22 cellular contexts compared by ENCODE assay signal in the genomic region with DNA sequence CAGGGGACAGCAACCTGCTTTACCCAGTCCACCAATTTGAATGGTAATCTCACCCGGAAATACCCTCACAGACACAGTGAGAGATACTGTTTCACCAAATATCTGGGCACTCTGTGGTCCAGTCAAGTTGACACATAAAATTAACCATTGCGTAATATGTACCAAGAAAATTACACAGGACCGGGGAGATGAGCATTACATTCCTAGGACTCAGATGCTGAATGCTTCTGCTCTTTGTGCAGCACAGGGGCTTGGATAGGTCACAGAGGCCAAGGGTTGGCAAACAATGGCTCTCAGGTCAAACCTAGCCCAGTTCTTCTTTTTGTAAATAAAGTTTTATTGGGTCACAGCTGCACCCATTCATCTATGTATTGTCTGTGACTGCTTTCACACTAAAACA.
DNase-seq lines count a peak whose midpoint lies in the region; ATAC-seq, FAIRE-seq and TF ChIP-seq lines count a peak whose summit lies in the region.
"Had no signal": no experiment of that assay in that cellular context is flagged by ENCODE, and none has a peak within 500 bp of the region (broad histone marks: within the 10 kb centered on the region; RNA-seq: fewer than 3 reads in every experiment).

No MANE protein-coding gene starts in this region.

- FAIRE-seq in HepG2 (lab: Jason Lieb, UNC) (no peak), K562 (lab: Jason Lieb, UNC) (no peak), urothelium cell line (lab: Jason Lieb, UNC) (peak; percentile 97)
- FAIRE-seq: D721Med, GM12878, GM19239, H54 had no signal

- H2AFZ ChIP-seq in HepG2 (ENCODE audit: low read length): no peak overlapping the region
- no peak overlapping the region for H2AFZ ChIP-seq in K562 (ENCODE audit: low read depth, low read length)
- H2AFZ ChIP-seq: GM23338 had no signal

- TF ChIP-seq EP300 in HepG2 (IDR thresholded peaks at IDR 0.05; ENCODE audit: low read depth in 2 of 2, low read length in 2 of 2): no peak
- no peak for TF ChIP-seq EP300 in HepG2 (CRISPR knock-in tag; IDR thresholded peaks at IDR 0.05; ENCODE audit: borderline replicate concordance)
- no peak for TF ChIP-seq EP300 in K562 (IDR thresholded peaks at IDR 0.05; ENCODE audit: low read length)

- no peaks in the 10 kb centered on the region for H3K4me1 ChIP-seq in HepG2 (ENCODE audit: insufficient read depth, low read length)
- no peaks in the 10 kb centered on the region for H3K4me1 ChIP-seq in right lobe of liver
- no peaks in the 10 kb centered on the region for H3K4me1 ChIP-seq in K562 (replicated peaks in 1 of 2; ENCODE audit: control insufficient read depth in 2 of 2, insufficient read depth in 2 of 2, low read length in 2 of 2)
- H3K4me1 ChIP-seq in BE2C: peaks cover 33% of the 10 kb centered on the region
- H3K4me1 ChIP-seq: HAP-1 had no signal

- H4K20me1 ChIP-seq in HepG2 (ENCODE audit: insufficient read depth, low read length): no peaks in the 10 kb centered on the region
- H4K20me1 ChIP-seq in K562 (replicated peaks; ENCODE audit: control insufficient read depth, insufficient read depth, low read length): no peaks in the 10 kb centered on the region; the same call in 1 of the 2 replicates

- no peak for TF ChIP-seq CTCF in HepG2 (CRISPR knock-in tag; IDR thresholded peaks at IDR 0.05)
- TF ChIP-seq CTCF in right lobe of liver (IDR thresholded peaks at IDR 0.05): no peak
- TF ChIP-seq CTCF in K562 (IDR thresholded peaks at IDR 0.05 in 2 of 3, conservative IDR thresholded peaks at IDR 0.05 in 1 of 3; ENCODE audit: insufficient read depth in 2 of 3, low read depth in 1 of 3, low read length in 3 of 3): no peak
- TF ChIP-seq CTCF in BE2C (IDR thresholded peaks at IDR 0.05; ENCODE audit: low read depth, low read length): no peak

- intact Hi-C loops in HepG2 (cut with micrococcal nuclease; ENCODE audit: unreplicated experiment): no loop called here
- intact Hi-C loops in right lobe of liver (cut with DNase I): no loop called here
- intact Hi-C loops in K562 (cut with micrococcal nuclease): no loop called here

- no peak overlapping the region for H3K4me3 ChIP-seq in HepG2 (replicated peaks in 1 of 3; ENCODE audit: insufficient read depth in 1 of 3, low read depth in 2 of 3, low read length in 3 of 3)
- no peak overlapping the region for H3K4me3 ChIP-seq in right lobe of liver
- H3K4me3 ChIP-seq in K562: no peak overlapping the region
- H3K4me3 ChIP-seq in BE2C (ENCODE audit: low read depth, low read length): no peak overlapping the region
- H3K4me3 ChIP-seq: BLaER1 treated with 17β-estradiol and CSF1 and Interleukin-3, amounts not matched to agents 10 nM and 100 nM; GM12878; GM23338; HAP-1 had no signal

- WGBS in HepG2 (ENCODE audit: low lambda C conversion rate): 38% methylated on average over 3 of the region's 3 CpGs
- WGBS in right lobe of liver (ENCODE audit: insufficient coverage, low coverage, low lambda C conversion rate, missing lambda C conversion rate): 31% methylated on average over 3 of the region's 3 CpGs
- 10% methylated on average over 3 of the region's 3 CpGs for WGBS in K562 (ENCODE audit: insufficient coverage, low coverage, missing lambda C conversion rate)

- H3K4me2 ChIP-seq in HepG2 (ENCODE audit: low read depth, low read length) (no peak overlapping the region), K562 (ENCODE audit: insufficient read depth, low read length) (no peak overlapping the region)
- H3K4me2 ChIP-seq: BLaER1 treated with 17β-estradiol and CSF1 and Interleukin-3, amounts not matched to agents 10 nM and 100 nM; GM23338 had no signal

- no peak overlapping the region for H3K9ac ChIP-seq in HepG2 (ENCODE audit: insufficient read depth, low read depth, low read length)
- H3K9ac ChIP-seq in K562 (ENCODE audit: insufficient read depth in 1 of 2, low read depth in 2 of 2, low read length in 2 of 2): no peak overlapping the region
- H3K9ac ChIP-seq: BLaER1 treated with 17β-estradiol and CSF1 and Interleukin-3, amounts not matched to agents 10 nM and 100 nM had no signal

- in situ Hi-C loops in HepG2 (cut with HindIII; ENCODE audit: extremely low pct_ligation_motif_present, low pct_unique_long_range_greater_than_20kb) (no loop called here), K562 (cut with MboI) (no loop called here)

- TF ChIP-seq RAD21 in HepG2 (CRISPR knock-in tag; IDR thresholded peaks at IDR 0.05) (no peak), K562 (CRISPR knock-in tag; conservative IDR thresholded peaks at IDR 0.05 in 1 of 2, IDR thresholded peaks at IDR 0.05 in 1 of 2) (no peak)

- ATAC-seq in HepG2: no peak
- ATAC-seq in right lobe of liver: no peak
- no peak for ATAC-seq in K562
- no peak for ATAC-seq in GM21526 (IDR thresholded peaks at IDR 0.05; ENCODE audit: low FRiP score, unreplicated experiment)
- ATAC-seq: GM12878, GM23338 had no signal

- TF ChIP-seq POLR2A in HepG2 (IDR thresholded peaks at IDR 0.05; ENCODE audit: insufficient read depth in 1 of 2, low read depth in 2 of 2, low read length in 2 of 2) (no peak), right lobe of liver (IDR thresholded peaks at IDR 0.05) (no peak), K562 (conservative IDR thresholded peaks at IDR 0.05) (no peak)

- no peak for DNase-seq in HepG2 (ENCODE audit: low spot score)
- DNase-seq in right lobe of liver: no peak
- DNase-seq in K562 (ENCODE audit: extremely low read depth in 1 of 4, low spot score in 3 of 4): no peak
- DNase-seq in kidney tubule cell (ENCODE audit: low spot score): peak; percentile 10
- no peak for DNase-seq in urothelium cell line (ENCODE audit: low spot score)
- no peak for DNase-seq in NCI-H446 (lab: John Stamatoyannopoulos, UW)
- no peak for DNase-seq in BE2C
- DNase-seq: CD4-positive, alpha-beta T cell; CD8-positive, alpha-beta memory T cell; DMS 273 treated with DMSO at 0.1 percent for 48 hours; DMS79; EL; GDM1 had no signal

- no peaks in the 10 kb centered on the region for H3K9me1 ChIP-seq in K562 (ENCODE audit: control insufficient read depth, insufficient read depth, low read length)

- H3K36me3 ChIP-seq in HepG2 (replicated peaks in 1 of 2; ENCODE audit: control insufficient read depth in 1 of 2, insufficient read depth in 2 of 2, low read length in 2 of 2) (no peaks in the 10 kb centered on the region), right lobe of liver (no peaks in the 10 kb centered on the region), K562 (ENCODE audit: control insufficient read depth, insufficient read depth, low read length) (no peaks in the 10 kb centered on the region), BE2C (no peaks in the 10 kb centered on the region)
- H3K36me3 ChIP-seq: BLaER1 treated with 17β-estradiol and CSF1 and Interleukin-3, amounts not matched to agents 10 nM and 100 nM; HAP-1 had no signal

- H3K79me2 ChIP-seq in HepG2 (ENCODE audit: insufficient read depth, low read length): no peaks in the 10 kb centered on the region
- H3K79me2 ChIP-seq in K562 (ENCODE audit: control insufficient read depth, insufficient read depth, low read length): no peaks in the 10 kb centered on the region

- H3K27me3 ChIP-seq in HepG2 (ENCODE audit: control insufficient read depth in 1 of 2, insufficient read depth in 2 of 2, low read length in 2 of 2) (peaks cover 0 to 4% of the 10 kb centered on the region in 2 experiments; a peak in 1 of 5 replicates), right lobe of liver (no peaks in the 10 kb centered on the region), K562 (ENCODE audit: control insufficient read depth in 2 of 2, insufficient read depth in 2 of 2, low read length in 2 of 2) (no peaks in the 10 kb centered on the region), BE2C (no peaks in the 10 kb centered on the region)
- H3K27me3 ChIP-seq: BLaER1 treated with 17β-estradiol and CSF1 and Interleukin-3, amounts not matched to agents 10 nM and 100 nM had no signal

- H3K9me3 ChIP-seq in HepG2 (ENCODE audit: low read length): peaks cover 8% of the 10 kb centered on the region; the same call in 1 of the 2 replicates
- no peaks in the 10 kb centered on the region for H3K9me3 ChIP-seq in right lobe of liver
- H3K9me3 ChIP-seq in K562 (replicated peaks; ENCODE audit: control insufficient read depth, insufficient read depth, low read depth, low read length): no peaks in the 10 kb centered on the region
- no peaks in the 10 kb centered on the region for H3K9me3 ChIP-seq in BE2C
- H3K9me3 ChIP-seq: BLaER1 treated with 17β-estradiol and CSF1 and Interleukin-3, amounts not matched to agents 10 nM and 100 nM; HAP-1 had no signal

- no TSS peak for BruUV-seq in HepG2 (replicated peaks; lab: Mats Ljungman, UMichigan)
- BruUV-seq in K562 (replicated peaks; lab: Mats Ljungman, UMichigan): no TSS peak

- CTCF ChIA-PET in HepG2 (lab: Yijun Ruan, JAX; ENCODE audit: low intra/inter-chr PET ratio, low total read pairs): no interaction called here
- CTCF ChIA-PET in K562 (lab: Yijun Ruan, JAX; ENCODE audit: low intra/inter-chr PET ratio): no interaction called here

- POLR2A ChIA-PET in HepG2 (lab: Yijun Ruan, JAX): no interaction called here
- POLR2A ChIA-PET in K562 (lab: Yijun Ruan, JAX): no interaction called here

- H3K27ac ChIP-seq in HepG2 (ENCODE audit: extremely low read length, insufficient read depth, low read length): no peak overlapping the region
- no peak overlapping the region for H3K27ac ChIP-seq in right lobe of liver
- no peak overlapping the region for H3K27ac ChIP-seq in K562 (ENCODE audit: extremely low read depth, low read depth, low read length)
- H3K27ac ChIP-seq: 22Rv1; BLaER1 treated with 17β-estradiol and CSF1 and Interleukin-3, amounts not matched to agents 10 nM and 100 nM had no signal

TF ChIP-seq in HepG2, 621 proteins besides CTCF, POLR2A, EP300 and RAD21 (continues in another document):
- TF ChIP-seq CEBPG (CRISPR knock-in tag; IDR thresholded peaks at IDR 0.05) (peak; percentile 38; the same call in 1 of the 2 replicates), ZNF460 (CRISPR knock-in tag; IDR thresholded peaks at IDR 0.05; ENCODE audit: borderline replicate concordance) (no peak)

TF ChIP-seq in K562, 482 proteins besides CTCF, POLR2A, EP300 and RAD21 (continues in another document):
- TF ChIP-seq ILK (tag; IDR thresholded peaks at IDR 0.05; ENCODE audit: borderline replicate concordance, low read depth) (no peak), CEBPB (tag; IDR thresholded peaks at IDR 0.05) (peak; percentile 65), CEBPG (CRISPR knock-in tag; IDR thresholded peaks at IDR 0.05) (no peak), CEBPG (tag; conservative IDR thresholded peaks at IDR 0.05 in 1 of 2, IDR thresholded peaks at IDR 0.05 in 1 of 2) (peak; percentile 12 to 75; a peak in 2 of 4 replicates)
